18 cellular contexts compared by ENCODE assay signal in genomic region chr11:893008-893654, GRCh38. TPM values are rescaled to one million over a fixed set of nuclear protein-coding genes. Genes with fewer than 3 reads are reported as not detected.
DNase-seq lines count a peak whose midpoint lies in the region; ATAC-seq and TF ChIP-seq lines count a peak whose summit lies in the region.
"Had no signal": no experiment of that assay in that cellular context is flagged by ENCODE, and none has a peak within 500 bp of the region (broad histone marks: within the 10 kb centered on the region; RNA-seq: fewer than 3 reads in every experiment).

No MANE protein-coding gene starts in this region.

- no peak for TF ChIP-seq EP300 in gastroesophageal sphincter (IDR thresholded peaks at IDR 0.05)

- H3K4me1 Mint-ChIP-seq in activated naive CD8-positive, alpha-beta T cell treated with anti-CD3 and anti-CD28 coated beads, Interleukin-2, amount 10 ng/mL, durations not matched to agents 7 days and 5 days = no peaks in the 10 kb centered on the region
- no peaks in the 10 kb centered on the region for H3K4me1 Mint-ChIP-seq in activated naive CD8-positive, alpha-beta T cell treated with anti-CD3 and anti-CD28 coated beads for 36 hours
- H3K4me1 Mint-ChIP-seq: CD14-positive monocyte had no signal

- TF ChIP-seq CTCF in RWPE1 (conservative IDR thresholded peaks at IDR 0.05; ENCODE audit: low read depth) = no peak
- TF ChIP-seq CTCF in gastroesophageal sphincter (IDR thresholded peaks at IDR 0.05) = no peak

- H3K9me3 Mint-ChIP-seq in activated naive CD8-positive, alpha-beta T cell treated with anti-CD3 and anti-CD28 coated beads, Interleukin-2, amount 10 ng/mL, durations not matched to agents 7 days and 5 days = no peaks in the 10 kb centered on the region
- H3K9me3 Mint-ChIP-seq in activated naive CD8-positive, alpha-beta T cell treated with anti-CD3 and anti-CD28 coated beads for 36 hours = no peaks in the 10 kb centered on the region
- H3K9me3 Mint-ChIP-seq: CD14-positive monocyte; CD4-positive, alpha-beta memory T cell had no signal

- no peaks in the 10 kb centered on the region for H3K9me3 ChIP-seq in gastroesophageal sphincter
- H3K9me3 ChIP-seq: A549, HAP-1 had no signal

- no CpG with 5 or more reads among the region's 13 CpGs for WGBS in gastroesophageal sphincter (ENCODE audit: low coverage in 1 of 2), 2 donors

- H3K27ac ChIP-seq in RWPE1 (peak overlapping the region; percentile 4; the same call in 1 of the 2 replicates), gastroesophageal sphincter (no peak overlapping the region)
- H3K27ac ChIP-seq: 22Rv1, A549, GM23248, HL-60 had no signal

- peaks cover 0 to 42% of the 10 kb centered on the region in 2 donors for H3K36me3 ChIP-seq in gastroesophageal sphincter

- no peaks in the 10 kb centered on the region for H3K36me3 Mint-ChIP-seq in activated naive CD8-positive, alpha-beta T cell treated with anti-CD3 and anti-CD28 coated beads, Interleukin-2, amount 10 ng/mL, durations not matched to agents 7 days and 5 days
- H3K36me3 Mint-ChIP-seq in activated naive CD8-positive, alpha-beta T cell treated with anti-CD3 and anti-CD28 coated beads for 36 hours = peaks cover 3% of the 10 kb centered on the region

- CTCF ChIA-PET in RWPE1 (lab: Yijun Ruan, JAX) = no interaction called here

- H3K27ac Mint-ChIP-seq in activated naive CD8-positive, alpha-beta T cell treated with anti-CD3 and anti-CD28 coated beads, Interleukin-2, amount 10 ng/mL, durations not matched to agents 7 days and 5 days = peak overlapping the region; percentile 42
- no peak overlapping the region for H3K27ac Mint-ChIP-seq in activated naive CD8-positive, alpha-beta T cell treated with anti-CD3 and anti-CD28 coated beads for 36 hours
- H3K27ac Mint-ChIP-seq: CD14-positive monocyte; CD4-positive, alpha-beta memory T cell had no signal

- peaks cover 0 to 9% (median 0%) of the 10 kb centered on the region in 3 donors for H3K4me1 ChIP-seq in gastroesophageal sphincter
- H3K4me1 ChIP-seq: A549, HAP-1 had no signal

- no peaks in the 10 kb centered on the region for H3K27me3 ChIP-seq in gastroesophageal sphincter

- POLR2A ChIA-PET in activated naive CD8-positive, alpha-beta T cell treated with anti-CD3 and anti-CD28 coated beads, Interleukin-2, amount 10 ng/mL, durations not matched to agents 7 days and 5 days (lab: Charles Lee) = no interaction called here
- POLR2A ChIA-PET in RWPE1 (lab: Yijun Ruan, JAX; ENCODE audit: low non-redundant PET) = no interaction called here

- no peaks in the 10 kb centered on the region for H3K27me3 Mint-ChIP-seq in activated naive CD8-positive, alpha-beta T cell treated with anti-CD3 and anti-CD28 coated beads, Interleukin-2, amount 10 ng/mL, durations not matched to agents 7 days and 5 days
- H3K27me3 Mint-ChIP-seq in activated naive CD8-positive, alpha-beta T cell treated with anti-CD3 and anti-CD28 coated beads for 36 hours = no peaks in the 10 kb centered on the region
- H3K27me3 Mint-ChIP-seq: CD4-positive, alpha-beta memory T cell had no signal

- ATAC-seq in activated naive CD8-positive, alpha-beta T cell treated with anti-CD3 and anti-CD28 coated beads, Interleukin-2, amount 10 ng/mL, durations not matched to agents 7 days and 5 days (ENCODE audit: low read depth) = no peak
- ATAC-seq in left lobe of liver (peak; percentile 5), gastroesophageal sphincter (no peak)

- no peak overlapping the region for H3K4me3 ChIP-seq in gastroesophageal sphincter
- H3K4me3 ChIP-seq: A549, GM23248, HAP-1 had no signal

- no peak overlapping the region for H3K4me3 Mint-ChIP-seq in activated naive CD8-positive, alpha-beta T cell treated with anti-CD3 and anti-CD28 coated beads, Interleukin-2, amount 10 ng/mL, durations not matched to agents 7 days and 5 days
- no peak overlapping the region for H3K4me3 Mint-ChIP-seq in activated naive CD8-positive, alpha-beta T cell treated with anti-CD3 and anti-CD28 coated beads for 36 hours
- H3K4me3 Mint-ChIP-seq: CD14-positive monocyte; CD4-positive, alpha-beta memory T cell had no signal

- TF ChIP-seq POLR2A in gastroesophageal sphincter (IDR thresholded peaks at IDR 0.05) = no peak

- DNase-seq in activated naive CD8-positive, alpha-beta T cell treated with anti-CD3 and anti-CD28 coated beads, Interleukin-2, amount 10 ng/mL, durations not matched to agents 7 days and 5 days = no peak
- DNase-seq in activated naive CD8-positive, alpha-beta T cell treated with anti-CD3 and anti-CD28 coated beads for 36 hours = no peak
- DNase-seq in RWPE1 (ENCODE audit: low spot score) (no peak), left lobe of liver (ENCODE audit: low spot score) (no peak), SHP77 (lab: John Stamatoyannopoulos, UW) (no peak)
- DNase-seq: AML-193, DMS153, DMS79, GDM1, GM23248, IMR-90 had no signal

RNA-seq across cellular contexts. Expression of gene CHID1, which starts 17.5 kb away (rescaled TPM):
- total RNA-seq in activated naive CD8-positive, alpha-beta T cell treated with anti-CD3 and anti-CD28 coated beads, Interleukin-2, amount 10 ng/mL, durations not matched to agents 7 days and 5 days = 10 to 100 TPM; 39.7 to 47.9 TPM
- 10 to 100 TPM; 73.1 to 81.6 TPM for total RNA-seq in activated naive CD8-positive, alpha-beta T cell treated with anti-CD3 and anti-CD28 coated beads for 36 hours
- 146 TPM for total RNA-seq in left lobe of liver
- 10 to 100 TPM; 36.0 to 55.3 (median 46.4) TPM for total RNA-seq in gastroesophageal sphincter

RNA-seq across cellular contexts. Expression of gene AP2A2, which starts 32.5 kb away (rescaled TPM):
- total RNA-seq in activated naive CD8-positive, alpha-beta T cell treated with anti-CD3 and anti-CD28 coated beads, Interleukin-2, amount 10 ng/mL, durations not matched to agents 7 days and 5 days = 10 to 100 TPM; 49.1 to 52.1 TPM
- 10 to 100 TPM; 26.3 to 30.3 TPM for total RNA-seq in activated naive CD8-positive, alpha-beta T cell treated with anti-CD3 and anti-CD28 coated beads for 36 hours
- total RNA-seq in left lobe of liver (53.7 TPM), gastroesophageal sphincter (10 to 100 TPM; 47.9 to 88.5 (median 61.6) TPM)

RNA-seq across cellular contexts. Expression of gene TSPAN4, which starts 50.5 kb away (rescaled TPM):
- total RNA-seq in activated naive CD8-positive, alpha-beta T cell treated with anti-CD3 and anti-CD28 coated beads, Interleukin-2, amount 10 ng/mL, durations not matched to agents 7 days and 5 days = 10 to 100 TPM; 19.0 to 20.3 TPM
- 10 to 100 TPM; 12.8 to 16.2 TPM for total RNA-seq in activated naive CD8-positive, alpha-beta T cell treated with anti-CD3 and anti-CD28 coated beads for 36 hours
- total RNA-seq in left lobe of liver (17.1 TPM), gastroesophageal sphincter (100 to 1,000 TPM in 3 of 4 donors, 10 to 100 TPM in 1; 66.5 to 115 (median 112) TPM)

RNA-seq across cellular contexts. Expression of gene POLR2L, which starts 50.8 kb away (rescaled TPM):
- total RNA-seq in activated naive CD8-positive, alpha-beta T cell treated with anti-CD3 and anti-CD28 coated beads, Interleukin-2, amount 10 ng/mL, durations not matched to agents 7 days and 5 days = 10 to 100 TPM; 76.7 to 78.9 TPM
- total RNA-seq in activated naive CD8-positive, alpha-beta T cell treated with anti-CD3 and anti-CD28 coated beads for 36 hours = 100 to 1,000 TPM; 121 to 134 TPM
- 81.5 TPM for total RNA-seq in left lobe of liver
- total RNA-seq in gastroesophageal sphincter = 10 to 100 TPM; 65.5 to 86.0 (median 71.8) TPM
